In genomic region chr11:66282468-66283455, GRCh38 we compare ENCODE assay signal across 1 cellular context.
TF ChIP-seq lines count a peak whose summit lies in the region.

No MANE protein-coding gene starts in this region.

TF ChIP-seq in HepG2, 621 proteins besides CTCF, POLR2A, EP300 and RAD21 (continued from another document and continues in another):
- TF ChIP-seq ZNF512B (CRISPR knock-in tag; IDR thresholded peaks at IDR 0.05; ENCODE audit: borderline replicate concordance) (0 out of 2 replicates have a peak, but pooled peaks have one; percentile 46), MEF2D (CRISPR knock-in tag; IDR thresholded peaks at IDR 0.05) (peak; percentile 48), FUBP1 (CRISPR knock-in tag; IDR thresholded peaks at IDR 0.05; ENCODE audit: borderline replicate concordance) (no peak), ZNF678 (CRISPR knock-in tag; IDR thresholded peaks at IDR 0.05) (no peak), ATF1 (CRISPR knock-in tag; IDR thresholded peaks at IDR 0.05) (no peak), MTERF4 (CRISPR knock-in tag; IDR thresholded peaks at IDR 0.05) (no peak), ETS1 (CRISPR knock-in tag; IDR thresholded peaks at IDR 0.05) (no peak), ZNF432 (CRISPR knock-in tag; IDR thresholded peaks at IDR 0.05; ENCODE audit: borderline replicate concordance) (no peak), REL (CRISPR knock-in tag; conservative IDR thresholded peaks at IDR 0.05) (no peak), GPN1 (CRISPR knock-in tag; IDR thresholded peaks at IDR 0.05; ENCODE audit: borderline replicate concordance) (no peak), IKZF4 (CRISPR knock-in tag; IDR thresholded peaks at IDR 0.05; ENCODE audit: borderline replicate concordance, low read depth, not compliant biosample characterization) (no peak), ZNF296 (CRISPR knock-in tag; conservative IDR thresholded peaks at IDR 0.05) (no peak), STAT6 (CRISPR knock-in tag; IDR thresholded peaks at IDR 0.05; ENCODE audit: borderline replicate concordance) (no peak), ZNF7 (CRISPR knock-in tag; IDR thresholded peaks at IDR 0.05) (no peak), UBTF (CRISPR knock-in tag; IDR thresholded peaks at IDR 0.05) (peak; percentile 38; the same call in 1 of the 2 replicates), ZNF337 (CRISPR knock-in tag; IDR thresholded peaks at IDR 0.05; ENCODE audit: borderline replicate concordance, low read depth) (no peak), ZNF629 (CRISPR knock-in tag; conservative IDR thresholded peaks at IDR 0.05) (no peak), ATF4 (CRISPR knock-in tag; IDR thresholded peaks at IDR 0.05) (no peak), WIZ (CRISPR knock-in tag; IDR thresholded peaks at IDR 0.05) (no peak), HMG20B (CRISPR knock-in tag; conservative IDR thresholded peaks at IDR 0.05) (no peak), ZNF891 (CRISPR knock-in tag; IDR thresholded peaks at IDR 0.05) (no peak), NR1H2 (CRISPR knock-in tag; IDR thresholded peaks at IDR 0.05; ENCODE audit: borderline replicate concordance, low read depth) (no peak), RFXANK (CRISPR knock-in tag; IDR thresholded peaks at IDR 0.05) (no peak), SMYD3 (CRISPR knock-in tag; IDR thresholded peaks at IDR 0.05) (no peak), ZNF674 (CRISPR knock-in tag; IDR thresholded peaks at IDR 0.05; ENCODE audit: low read depth) (no peak), SRY (CRISPR knock-in tag; IDR thresholded peaks at IDR 0.05) (0 out of 2 replicates have a peak, but pooled peaks have one; percentile 37), ZNF749 (CRISPR knock-in tag; IDR thresholded peaks at IDR 0.05; ENCODE audit: borderline replicate concordance) (peak; percentile 87), ZNF614 (CRISPR knock-in tag; IDR thresholded peaks at IDR 0.05; ENCODE audit: borderline replicate concordance) (0 out of 2 replicates have a peak, but pooled peaks have one; percentile 37), NPAS2 (CRISPR knock-in tag; IDR thresholded peaks at IDR 0.05; ENCODE audit: borderline replicate concordance) (no peak), MBNL3 (CRISPR knock-in tag; conservative IDR thresholded peaks at IDR 0.05) (no peak), TBX2 (CRISPR knock-in tag; IDR thresholded peaks at IDR 0.05; ENCODE audit: borderline replicate concordance) (no peak), RBAK (CRISPR knock-in tag; IDR thresholded peaks at IDR 0.05) (no peak), TRIM24 (CRISPR knock-in tag; IDR thresholded peaks at IDR 0.05) (no peak), ZBTB1 (CRISPR knock-in tag; IDR thresholded peaks at IDR 0.05; ENCODE audit: borderline replicate concordance) (no peak), KAT7 (CRISPR knock-in tag; IDR thresholded peaks at IDR 0.05; ENCODE audit: borderline replicate concordance) (0 out of 2 replicates have a peak, but pooled peaks have one; percentile 36), MEIS1 (CRISPR knock-in tag; IDR thresholded peaks at IDR 0.05; ENCODE audit: borderline replicate concordance) (no peak), FOSL1 (CRISPR knock-in tag; IDR thresholded peaks at IDR 0.05; ENCODE audit: borderline replicate concordance) (no peak), ZNF879 (CRISPR knock-in tag; IDR thresholded peaks at IDR 0.05) (no peak), MTF1 (CRISPR knock-in tag; IDR thresholded peaks at IDR 0.05) (no peak), PPARG (CRISPR knock-in tag; conservative IDR thresholded peaks at IDR 0.05) (no peak; the same call in 1 of the 2 replicates), ZNF839 (CRISPR knock-in tag; IDR thresholded peaks at IDR 0.05; ENCODE audit: borderline replicate concordance) (no peak), MIER2 (CRISPR knock-in tag; IDR thresholded peaks at IDR 0.05) (peak; percentile 52; the same call in 1 of the 2 replicates), ZNF484 (CRISPR knock-in tag; IDR thresholded peaks at IDR 0.05; ENCODE audit: borderline replicate concordance, low read depth) (no peak), ZNF496 (CRISPR knock-in tag; IDR thresholded peaks at IDR 0.05; ENCODE audit: insufficient replicate concordance) (no peak), ISL2 (CRISPR knock-in tag; IDR thresholded peaks at IDR 0.05) (no peak; the same call in 1 of the 2 replicates), TAF15 (IDR thresholded peaks at IDR 0.05; ENCODE audit: low read depth, low read length, poor library complexity, severe bottlenecking) (no peak), NFYB (CRISPR knock-in tag; IDR thresholded peaks at IDR 0.05) (no peak), U2AF1 (optimal IDR thresholded peaks at IDR 0.05; ENCODE audit: low read depth, low read length) (no peak), NFYC (CRISPR knock-in tag; IDR thresholded peaks at IDR 0.05) (0 out of 2 replicates have a peak, but pooled peaks have one; percentile 15), ZKSCAN1 (IDR thresholded peaks at IDR 0.05; ENCODE audit: low read length) (no peak), TBP (CRISPR knock-in tag; IDR thresholded peaks at IDR 0.05) (no peak), ZSCAN12 (CRISPR knock-in tag; IDR thresholded peaks at IDR 0.05) (no peak), ZSCAN20 (CRISPR knock-in tag; IDR thresholded peaks at IDR 0.05; ENCODE audit: borderline replicate concordance) (no peak), KDM2A (CRISPR knock-in tag; IDR thresholded peaks at IDR 0.05; ENCODE audit: borderline replicate concordance, low read depth) (peak; percentile 100), ZNF766 (CRISPR knock-in tag; IDR thresholded peaks at IDR 0.05; ENCODE audit: borderline replicate concordance) (no peak), SRSF4 (IDR thresholded peaks at IDR 0.05; ENCODE audit: low read depth, low read length, poor library complexity, severe bottlenecking) (no peak), KLF12 (CRISPR knock-in tag; IDR thresholded peaks at IDR 0.05; ENCODE audit: borderline replicate concordance) (no peak), ZBTB3 (CRISPR knock-in tag; IDR thresholded peaks at IDR 0.05; ENCODE audit: borderline replicate concordance, low read depth) (no peak), ARNT (IDR thresholded peaks at IDR 0.05) (no peak), NRL (CRISPR knock-in tag; IDR thresholded peaks at IDR 0.05; ENCODE audit: borderline replicate concordance) (peak; percentile 50; the same call in 1 of the 2 replicates), MTA1 (CRISPR knock-in tag; IDR thresholded peaks at IDR 0.05; ENCODE audit: borderline replicate concordance) (no peak), ZNF788 (CRISPR knock-in tag; IDR thresholded peaks at IDR 0.05; ENCODE audit: borderline replicate concordance) (no peak), CCDC6 (CRISPR knock-in tag; IDR thresholded peaks at IDR 0.05) (peak; percentile 64; the same call in 1 of the 2 replicates), ZNF580 (CRISPR knock-in tag; IDR thresholded peaks at IDR 0.05; ENCODE audit: borderline replicate concordance, low read depth) (0 out of 2 replicates have a peak, but pooled peaks have one; percentile 41), ZNF703 (CRISPR knock-in tag; IDR thresholded peaks at IDR 0.05; ENCODE audit: borderline replicate concordance) (no peak), NR2F6 (IDR thresholded peaks at IDR 0.05) (no peak), NR2F6 (CRISPR knock-in tag; IDR thresholded peaks at IDR 0.05) (peak; percentile 55; the same call in 1 of the 2 replicates), RBFOX2 (IDR thresholded peaks at IDR 0.05; ENCODE audit: low read depth, low read length) (peak; percentile 87), HNRNPK (IDR thresholded peaks at IDR 0.05; ENCODE audit: low read depth, low read length, poor library complexity, severe bottlenecking) (peak; percentile 83)
